ENCODE assay signal across 3 cellular contexts in the genomic region with DNA sequence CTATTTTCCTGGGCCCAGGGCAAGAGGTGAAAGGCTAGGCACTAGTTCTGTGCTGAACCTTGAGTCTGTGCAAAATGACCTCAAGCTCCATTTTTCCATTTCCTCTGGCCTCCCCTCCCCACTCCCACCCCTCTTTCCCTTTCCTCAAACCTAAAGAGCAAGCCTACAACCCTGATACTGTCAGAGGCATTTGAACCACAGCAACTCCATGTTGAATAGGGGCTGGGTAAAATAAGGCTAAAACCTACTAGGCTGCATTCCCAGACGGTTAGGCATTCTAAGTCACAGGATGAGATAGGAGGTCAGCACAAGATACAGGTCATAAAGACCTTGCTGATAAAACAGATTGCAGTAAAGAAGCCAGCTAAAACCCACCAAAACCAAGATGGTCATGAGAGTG.
DNase-seq lines count a peak whose midpoint lies in the region.
"Not testable (repeated sequence)": the region's sequence is repeated elsewhere in the genome, so short reads cannot be mapped to it uniquely, and the experiment has no call there.

No MANE protein-coding gene starts in this region.

- not testable (repeated sequence) for H3K36me3 ChIP-seq in mesendoderm (ENCODE audit: control insufficient read depth, insufficient read depth, low read length); trophoblast cell (ENCODE audit: control insufficient read depth in 1 of 2, insufficient read depth in 2 of 2, low read length in 2 of 2)

- DNase-seq in islet precursor cell (peak; percentile 60), mesendoderm (peak; percentile 30), trophoblast cell (peak; percentile 27 to 66)

- not testable (repeated sequence) for H3K4me2 ChIP-seq in mesendoderm (ENCODE audit: low read length); trophoblast cell (ENCODE audit: low read length)

- H2AK5ac ChIP-seq in mesendoderm (ENCODE audit: low read length); trophoblast cell (ENCODE audit: low read length): not testable (repeated sequence)

- H3K79me2 ChIP-seq in mesendoderm (ENCODE audit: control insufficient read depth, insufficient read depth, low read length); trophoblast cell (ENCODE audit: control insufficient read depth, insufficient read depth, low read length, poor library complexity): not testable (repeated sequence)

- H3K4me3 ChIP-seq in mesendoderm (ENCODE audit: low read length); trophoblast cell (ENCODE audit: low read depth, low read length): not testable (repeated sequence)

- not testable (repeated sequence) for H3K27ac ChIP-seq in mesendoderm (ENCODE audit: low read depth, low read length)
- peak overlapping the region; percentile 80 for H3K27ac ChIP-seq in trophoblast cell (ENCODE audit: low read depth, low read length)

- not testable (repeated sequence) for H3K27me3 ChIP-seq in mesendoderm (ENCODE audit: insufficient read depth, low read length, poor library complexity); trophoblast cell (ENCODE audit: insufficient read depth, low read length)

- not testable (repeated sequence) for H3K18ac ChIP-seq in mesendoderm (ENCODE audit: low read length); trophoblast cell (ENCODE audit: low read length)

- H3K79me1 ChIP-seq in mesendoderm (ENCODE audit: low read length): not testable (repeated sequence)
- peaks cover 13% of the 10 kb centered on the region for H3K79me1 ChIP-seq in trophoblast cell (ENCODE audit: low read length)

- H2BK120ac ChIP-seq in mesendoderm (ENCODE audit: low read depth, low read length): not testable (repeated sequence)
- peak overlapping the region; percentile 83 for H2BK120ac ChIP-seq in trophoblast cell (ENCODE audit: insufficient read depth, low read length, poor library complexity)

- H3K9me3 ChIP-seq in trophoblast cell (ENCODE audit: insufficient read depth, low read depth, low read length): not testable (repeated sequence)

- H3K14ac ChIP-seq in trophoblast cell (ENCODE audit: low read length): not testable (repeated sequence)

- not testable (repeated sequence) for H3K4ac ChIP-seq in mesendoderm (ENCODE audit: low read depth, low read length); trophoblast cell (ENCODE audit: low read depth, low read length)

- H3K23ac ChIP-seq in mesendoderm (ENCODE audit: low read length); trophoblast cell (ENCODE audit: low read length): not testable (repeated sequence)

- peak overlapping the region; percentile 81 for H4K91ac ChIP-seq in trophoblast cell (ENCODE audit: low read depth, low read length)

- H2BK12ac ChIP-seq in trophoblast cell (ENCODE audit: low read length): peak overlapping the region; percentile 58

- H4K8ac ChIP-seq in mesendoderm (ENCODE audit: low read depth, low read length): not testable (repeated sequence)
- H4K8ac ChIP-seq in trophoblast cell (ENCODE audit: low read depth, low read length): peak overlapping the region; percentile 38

- H4K5ac ChIP-seq in mesendoderm (ENCODE audit: low read length): not testable (repeated sequence)

- not testable (repeated sequence) for H3K56ac ChIP-seq in mesendoderm (ENCODE audit: low read length)

- not testable (repeated sequence) for H3K4me1 ChIP-seq in mesendoderm (ENCODE audit: control insufficient read depth, low read depth, low read length); trophoblast cell (ENCODE audit: control insufficient read depth in 1 of 2, insufficient read depth in 2 of 2, low read length in 2 of 2)

- H2AFZ ChIP-seq in trophoblast cell (ENCODE audit: insufficient read depth, low read length, poor library complexity): not testable (repeated sequence)

- H2BK15ac ChIP-seq in mesendoderm (replicated peaks; ENCODE audit: low read depth): not testable (repeated sequence)

- whole genome bisulfite sequencing in mesendoderm (ENCODE audit: extremely low coverage, insufficient coverage, low lambda C conversion rate): no CpG with 5 or more reads among the region's 1 CpG
- WGBS in trophoblast cell (ENCODE audit: extremely low coverage, insufficient coverage, insufficient read length): no CpG with 5 or more reads among the region's 1 CpG

- H2BK5ac ChIP-seq in mesendoderm (ENCODE audit: low read length): not testable (repeated sequence)
- peak overlapping the region; percentile 68 for H2BK5ac ChIP-seq in trophoblast cell (ENCODE audit: low read depth, low read length, poor library complexity)

- H4K12ac ChIP-seq in trophoblast cell (ENCODE audit: low read depth, low read length): not testable (repeated sequence)

- not testable (repeated sequence) for H3K9ac ChIP-seq in mesendoderm (ENCODE audit: low read length); trophoblast cell (ENCODE audit: low read length)
